Comparison of ENCODE assay signal across 21 cellular contexts in genomic region chr19:45476349-45476717, GRCh38. TPM values are rescaled to one million over a fixed set of nuclear protein-coding genes. Genes with fewer than 3 reads are reported as not detected.
A peak's percentile ranks its signal among the peaks of the same experiment; 100 is the strongest.
DNase-seq lines count a peak whose midpoint lies in the region; ATAC-seq, FAIRE-seq and TF ChIP-seq lines count a peak whose summit lies in the region.
"Had no signal": no experiment of that assay in that cellular context is flagged by ENCODE, and none has a peak within 500 bp of the region (broad histone marks: within the 10 kb centered on the region; RNA-seq: fewer than 3 reads in every experiment).

No MANE protein-coding gene starts in this region.

- H3K27me3 ChIP-seq in mesenchymal stem cell (ENCODE audit: control insufficient read depth in 1 of 2, insufficient read depth in 1 of 2, low read length in 2 of 2) (peaks cover 0 to 18% of the 10 kb centered on the region in 2 experiments), prostate gland (replicated peaks; ENCODE audit: insufficient read depth) (no peaks in the 10 kb centered on the region), uterus (no peaks in the 10 kb centered on the region)
- H3K27me3 ChIP-seq: ascending aorta, esophagus muscularis mucosa, sigmoid colon had no signal

- no peak overlapping the region for H3K4me2 ChIP-seq in A549
- H3K4me2 ChIP-seq in mesenchymal stem cell (ENCODE audit: low read length, poor library complexity, severe bottlenecking), result no peak overlapping the region

- TF ChIP-seq POLR2A in A549 (IDR thresholded peaks at IDR 0.05; ENCODE audit: low read length), result no peak
- TF ChIP-seq POLR2A in prostate gland (IDR thresholded peaks at IDR 0.05), result no peak
- no peak for TF ChIP-seq POLR2A in uterus (IDR thresholded peaks at IDR 0.05)

- H2BK5ac ChIP-seq in mesenchymal stem cell (ENCODE audit: low read depth, low read length, poor library complexity, severe bottlenecking), result no peak overlapping the region

- H3K9me3 ChIP-seq in A549, result no peaks in the 10 kb centered on the region
- no peaks in the 10 kb centered on the region for H3K9me3 ChIP-seq in mesenchymal stem cell (ENCODE audit: control insufficient read depth, low read length)
- H3K9me3 ChIP-seq in prostate gland, result no peaks in the 10 kb centered on the region
- H3K9me3 ChIP-seq in uterus, result no peaks in the 10 kb centered on the region
- H3K9me3 ChIP-seq: ascending aorta, esophagus muscularis mucosa, sigmoid colon had no signal

- TF ChIP-seq EP300 in A549 (IDR thresholded peaks at IDR 0.05), result no peak

- no peak overlapping the region for H3K23ac ChIP-seq in mesenchymal stem cell (ENCODE audit: low read length in 2 of 2)

- no peak overlapping the region for H4K8ac ChIP-seq in mesenchymal stem cell (ENCODE audit: low read length)

- H3K4me3 ChIP-seq in A549, result no peak overlapping the region
- no peak overlapping the region for H3K4me3 ChIP-seq in mesenchymal stem cell (ENCODE audit: insufficient read depth in 1 of 2, low read depth in 1 of 2, low read length in 2 of 2)
- H3K4me3 ChIP-seq in prostate gland, result no peak overlapping the region
- no peak overlapping the region for H3K4me3 ChIP-seq in uterus
- H3K4me3 ChIP-seq: ascending aorta, esophagus muscularis mucosa, lung, sigmoid colon had no signal

- CTCF ChIA-PET in A549 (lab: Yijun Ruan, JAX), result interaction anchor here (0.6 to 33.4 kb wide), 7 partner anchors 10 to 369 kb away, joined by 4 to 1883 read pairs (median 107); partner anchors contain the start of genes ERCC1, FOSB and PPP1R13L

- no peaks in the 10 kb centered on the region for H3K79me1 ChIP-seq in mesenchymal stem cell (replicated peaks; ENCODE audit: low read length, poor library complexity, severe bottlenecking)

- no peak overlapping the region for H3K14ac ChIP-seq in mesenchymal stem cell (ENCODE audit: low read length in 2 of 2)

- DNase-seq in A549 (ENCODE audit: low read depth in 1 of 2, low spot score in 1 of 2), result peak in 1 of 2 experiments; percentile 61
- peak; percentile 48 for DNase-seq in CD1c-positive myeloid dendritic cell (ENCODE audit: extremely low spot score)
- peak; percentile 54 for DNase-seq in astrocyte of the hippocampus (ENCODE audit: low read depth, low spot score)
- peak; percentile 95 for DNase-seq in mesenchymal stem cell
- no peak for DNase-seq in NCI-H526 treated with DMSO at 0.1 percent for 48 hours (lab: John Stamatoyannopoulos, UW)
- no peak for DNase-seq in cerebellar nuclear complex (lab: John Stamatoyannopoulos, UW)
- no peak for DNase-seq in prostate gland (ENCODE audit: low spot score)
- DNase-seq in uterus, result no peak
- DNase-seq: activated CD4-positive, alpha-beta T cell treated with anti-CD3 and anti-CD28 coated beads for 1 hour; DMS153; H7; head of caudate nucleus; NCI-H187 treated with DMSO at 0.1 percent for 48 hours; NCI-H510A; occipital lobe; SHP77 treated with DMSO at 0.1 percent for 48 hours; sigmoid colon; T1000 had no signal

- H2BK120ac ChIP-seq in mesenchymal stem cell (ENCODE audit: low read depth, low read length), result no peak overlapping the region

- WGBS in A549 (ENCODE audit: missing lambda C conversion rate), result 67% methylated on average over 3 of the region's 3 CpGs
- 63% methylated on average over 3 of the region's 3 CpGs for WGBS in mesenchymal stem cell
- WGBS in prostate gland, result 62% methylated on average over 3 of the region's 3 CpGs

- peaks cover 2 to 11% of the 10 kb centered on the region in 2 experiments for H3K36me3 ChIP-seq in mesenchymal stem cell (ENCODE audit: control insufficient read depth in 1 of 2, insufficient read depth in 2 of 2, low read depth in 1 of 2, low read length in 2 of 2)
- H3K36me3 ChIP-seq in prostate gland, result no peaks in the 10 kb centered on the region
- H3K36me3 ChIP-seq in uterus, result no peaks in the 10 kb centered on the region
- H3K36me3 ChIP-seq: ascending aorta, esophagus muscularis mucosa, sigmoid colon had no signal

- peaks cover 13% of the 10 kb centered on the region for H3K4me1 ChIP-seq in A549
- H3K4me1 ChIP-seq in mesenchymal stem cell (ENCODE audit: control insufficient read depth, insufficient read depth, low read depth, low read length), result peaks cover 3% of the 10 kb centered on the region
- H3K4me1 ChIP-seq in prostate gland (replicated peaks), result no peaks in the 10 kb centered on the region
- no peaks in the 10 kb centered on the region for H3K4me1 ChIP-seq in uterus

- ATAC-seq in A549, result peak in 1 of 2 experiments; percentile 30; a peak in 3 of 6 replicates

- H2AK5ac ChIP-seq in mesenchymal stem cell (ENCODE audit: low read length, severe bottlenecking), result no peak overlapping the region

- H3K4ac ChIP-seq in mesenchymal stem cell (ENCODE audit: low read depth in 1 of 2, low read length in 2 of 2), result no peak overlapping the region

- no peak overlapping the region for H2BK15ac ChIP-seq in mesenchymal stem cell (ENCODE audit: low read depth, poor library complexity, severe bottlenecking)

- intact Hi-C loops in prostate gland (cut with DNase I), result no loop called here
- intact Hi-C loops in uterus (cut with DNase I; ENCODE audit: low total_unique reads), result no loop called here

- TF ChIP-seq CTCF in A549 (IDR thresholded peaks at IDR 0.05) (no peak), prostate gland (IDR thresholded peaks at IDR 0.05) (no peak), uterus (IDR thresholded peaks at IDR 0.05) (no peak)

- H4K91ac ChIP-seq in mesenchymal stem cell (ENCODE audit: low read length), result no peak overlapping the region

- peak overlapping the region; percentile 69 for H3K9ac ChIP-seq in mesenchymal stem cell (ENCODE audit: low read length)

- H3K27ac ChIP-seq in A549 (no peak overlapping the region), mesenchymal stem cell (ENCODE audit: low read length, poor library complexity, severe bottlenecking) (no peak overlapping the region), prostate gland (no peak overlapping the region), uterus (no peak overlapping the region)
- H3K27ac ChIP-seq: esophagus muscularis mucosa, sigmoid colon had no signal

- FAIRE-seq in A549 (lab: Jason Lieb, UNC), result no peak

- H2AFZ ChIP-seq in mesenchymal stem cell (ENCODE audit: low read depth, low read length), result no peak overlapping the region

- POLR2A ChIA-PET in A549 (lab: Yijun Ruan, JAX), result no interaction called here

- no peak overlapping the region for H2BK12ac ChIP-seq in mesenchymal stem cell (ENCODE audit: low read length in 2 of 2)

- H3K18ac ChIP-seq in mesenchymal stem cell (ENCODE audit: low read depth in 1 of 2, low read length in 2 of 2), result no peak overlapping the region

- TF ChIP-seq RAD21 in A549 (conservative IDR thresholded peaks at IDR 0.05 in 1 of 2, IDR thresholded peaks at IDR 0.05 in 1 of 2), result no peak

TF ChIP-seq in A549, 52 proteins besides CTCF, POLR2A, EP300 and RAD21 (continues in another document):
- peak; percentile 90 for TF ChIP-seq HOXA7 (CRISPR knock-in tag; IDR thresholded peaks at IDR 0.05)
- TF ChIP-seq CBX2 (IDR thresholded peaks at IDR 0.05; ENCODE audit: borderline replicate concordance, low read depth), result no peak

RNA-seq across cellular contexts. Expression of gene FOSB, which starts 8.5 kb away (rescaled TPM):
- polyA plus RNA-seq in A549 (2011; rRNA removed) (27.9 and 48.8 TPM in 2 replicates), A549 (2017; fragmentation: RNase III; extraction: RNeasy Plus Mini Kit Qiagen cat#74134 plus additional on column Dnase treatment) (0.57 to 0.65 TPM (median 0.58 TPM) in 3 replicates)
- polyA plus RNA-seq in A549 (2012; cell fraction: cytosol; rRNA removed), result 90.2 and 102 TPM in 2 replicates
- polyA plus RNA-seq in A549 (2012; cell fraction: nucleus; rRNA removed), result 424 and 553 TPM in 2 replicates
- polyA minus RNA-seq in A549 (2011; rRNA and poly(A)+ RNA removed), result 82.7 and 141 TPM in 2 replicates
- 167 TPM for polyA plus RNA-seq in mesenchymal stem cell (2013, experiment 1 of 2)
- polyA plus RNA-seq in mesenchymal stem cell (2013, experiment 2 of 2), result 130 TPM
- total RNA-seq in prostate gland (1 to 10 TPM; 2.5 to 6.4 TPM), uterus (10 to 100 TPM in 2 of 4 donors, 1 to 10 TPM in 1, not detected in 1; 8.1 to 52.1 (median 28.6) TPM)

RNA-seq across cellular contexts. Expression of gene RTN2, which starts 20.5 kb away (rescaled TPM):
- polyA plus RNA-seq in A549 (2011; rRNA removed), result 4.7 and 5.3 TPM in 2 replicates
- polyA plus RNA-seq in A549 (2012; cell fraction: cytosol; rRNA removed), result 4.7 and 7.4 TPM in 2 replicates
- 5.4 and 5.8 TPM in 2 replicates for polyA plus RNA-seq in A549 (2012; cell fraction: nucleus; rRNA removed)
- 6.3 to 9.0 TPM (median 8.1 TPM) in 3 replicates for polyA plus RNA-seq in A549 (2017; fragmentation: RNase III; extraction: RNeasy Plus Mini Kit Qiagen cat#74134 plus additional on column Dnase treatment)
- 6.7 and 10.8 TPM in 2 replicates for polyA minus RNA-seq in A549 (2011; rRNA and poly(A)+ RNA removed)
- 30.0 TPM for polyA plus RNA-seq in mesenchymal stem cell (2013, experiment 1 of 2)
- polyA plus RNA-seq in mesenchymal stem cell (2013, experiment 2 of 2), result 31.0 TPM
- 10 to 100 TPM in 1 of 2 donors, 1 to 10 TPM in 1; 7.2 to 19.7 TPM for total RNA-seq in prostate gland
- 1 to 10 TPM in 3 of 4 donors, not detected in 1; 5.9 to 9.0 (median 7.0) TPM for total RNA-seq in uterus

RNA-seq across cellular contexts. Expression of gene PPM1N, which starts 21.9 kb away (rescaled TPM):
- 9.2 and 9.8 TPM in 2 replicates for polyA plus RNA-seq in A549 (2011; rRNA removed)
- polyA plus RNA-seq in A549 (2012; cell fraction: cytosol; rRNA removed), result 8.9 and 11.1 TPM in 2 replicates
- 6.6 TPM in 2 replicates for polyA plus RNA-seq in A549 (2012; cell fraction: nucleus; rRNA removed)
- polyA plus RNA-seq in A549 (2017; fragmentation: RNase III; extraction: RNeasy Plus Mini Kit Qiagen cat#74134 plus additional on column Dnase treatment), result 6.6 to 11.2 TPM (median 10.5 TPM) in 3 replicates
- 1.2 and 1.5 TPM in 2 replicates for polyA minus RNA-seq in A549 (2011; rRNA and poly(A)+ RNA removed)
- polyA plus RNA-seq in mesenchymal stem cell (2013, experiment 1 of 2), result 2.3 TPM
- polyA plus RNA-seq in mesenchymal stem cell (2013, experiment 2 of 2), result 2.1 TPM
- total RNA-seq in prostate gland, result 1 to 10 TPM in 1 of 2 donors, under 1 TPM in 1; 0.36 to 1.8 TPM
- 10 to 100 TPM in 1 of 4 donors, not detected in 3; 42.5 TPM for total RNA-seq in uterus

RNA-seq across cellular contexts. Expression of gene VASP, which starts 30.9 kb away (rescaled TPM):
- polyA plus RNA-seq in A549 (2011; rRNA removed), result 59.1 and 64.5 TPM in 2 replicates
- polyA plus RNA-seq in A549 (2012; cell fraction: cytosol; rRNA removed), result 58.8 and 103 TPM in 2 replicates
- 93.7 and 118 TPM in 2 replicates for polyA plus RNA-seq in A549 (2012; cell fraction: nucleus; rRNA removed)
- polyA plus RNA-seq in A549 (2017; fragmentation: RNase III; extraction: RNeasy Plus Mini Kit Qiagen cat#74134 plus additional on column Dnase treatment), result 83.8 to 94.6 TPM (median 94.3 TPM) in 3 replicates
- polyA minus RNA-seq in A549 (2011; rRNA and poly(A)+ RNA removed), result 72.4 and 90.8 TPM in 2 replicates
- polyA plus RNA-seq in mesenchymal stem cell (2013, experiment 1 of 2), result 106 TPM
- polyA plus RNA-seq in mesenchymal stem cell (2013, experiment 2 of 2), result 104 TPM
- total RNA-seq in prostate gland, result 100 to 1,000 TPM in 1 of 2 donors, 10 to 100 TPM in 1; 82.7 to 119 TPM
- 100 to 1,000 TPM in 1 of 4 donors, 10 to 100 TPM in 3; 21.5 to 157 (median 38.3) TPM for total RNA-seq in uterus

RNA-seq across cellular contexts. Expression of gene ERCC1, which starts 52.6 kb away (rescaled TPM):
- 81.7 and 109 TPM in 2 replicates for polyA plus RNA-seq in A549 (2011; rRNA removed)
- polyA plus RNA-seq in A549 (2012; cell fraction: cytosol; rRNA removed), result 165 and 195 TPM in 2 replicates
- 178 and 201 TPM in 2 replicates for polyA plus RNA-seq in A549 (2012; cell fraction: nucleus; rRNA removed)
- polyA plus RNA-seq in A549 (2017; fragmentation: RNase III; extraction: RNeasy Plus Mini Kit Qiagen cat#74134 plus additional on column Dnase treatment), result 89.7 to 97.6 TPM (median 93.0 TPM) in 3 replicates
- polyA minus RNA-seq in A549 (2011; rRNA and poly(A)+ RNA removed), result 175 and 210 TPM in 2 replicates
- polyA plus RNA-seq in mesenchymal stem cell (2013, experiment 1 of 2), result 96.4 TPM
- 96.1 TPM for polyA plus RNA-seq in mesenchymal stem cell (2013, experiment 2 of 2)
- 100 to 1,000 TPM; 142 to 151 TPM for total RNA-seq in prostate gland
- total RNA-seq in uterus, result 100 to 1,000 TPM in 1 of 4 donors, 10 to 100 TPM in 3; 37.9 to 130 (median 68.0) TPM

Comparison
In these comparisons a context has a peak if more than half of its experiments do, and no peak if none do; other contexts are left out.
1. DNase-seq: peak in CD1c-positive myeloid dendritic cell (single experiment), astrocyte of the hippocampus (single experiment) and mesenchymal stem cell (single experiment); none in NCI-H526 treated with DMSO at 0.1 percent for 48 hours (single experiment), cerebellar nuclear complex (0 of 2), prostate gland (single experiment) and uterus (0 of 2).